ENCODE assay signal across 24 cellular contexts in the genomic region with DNA sequence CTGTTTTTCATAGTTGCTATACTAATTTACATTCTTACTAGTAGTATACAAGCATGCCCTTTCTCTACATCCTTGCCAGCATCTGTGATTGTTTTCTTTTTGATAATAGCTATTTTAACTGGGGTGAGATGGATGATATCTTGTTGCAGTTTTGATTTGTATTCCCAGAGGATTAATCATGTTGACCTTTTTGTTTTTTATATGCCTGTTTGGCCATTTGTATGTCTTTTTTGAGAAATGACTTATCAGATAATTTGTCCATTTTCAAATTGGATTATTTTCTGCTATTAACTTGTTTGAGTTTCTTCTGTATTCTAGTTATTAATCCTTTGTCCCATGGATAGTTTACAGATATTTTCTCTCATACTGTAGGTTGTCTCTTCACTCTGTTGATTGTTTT.
"Had no signal": no experiment of that assay in that cellular context is flagged by ENCODE, and none has a peak within 500 bp of the region (broad histone marks: within the 10 kb centered on the region; RNA-seq: fewer than 3 reads in every experiment).

No MANE protein-coding gene starts in this region.

- H3K4me3 ChIP-seq: K562, SJSA1, SK-N-MC had no signal

- ATAC-seq: K562 had no signal

- H3K9ac ChIP-seq: KMS-11 had no signal

- H3K4me2 ChIP-seq: KMS-11 had no signal

- FAIRE-seq: HTR-8/SVneo, K562, RCC 7860 had no signal

- H3K4me1 ChIP-seq: SJSA1 had no signal

- DNase-seq: Kasumi-1, MV-4-11, NCI-H1048, NCI-H1105, NCI-H1417, NCI-H1436 treated with DMSO at 0.1 percent for 48 hours, NCI-H1694, NCI-H187 treated with DMSO at 0.1 percent for 48 hours, NCI-H2029 treated with DMSO at 0.1 percent for 48 hours, NCI-H2171 treated with DMSO at 0.1 percent for 48 hours, NCI-H345, NCI-H524, NCI-H526 treated with DMSO at 0.1 percent for 48 hours, NCI-H774, Right ventricle myocardium superior, RPMI8226, SIG-M5 had no signal

- H3K27me3 ChIP-seq: SJSA1 had no signal

- H3K9me3 ChIP-seq: SJSA1 had no signal

- H3K27ac ChIP-seq: HL-60, KMS-11, SJSA1, SK-N-MC had no signal
